Comparison of ENCODE assay signal across 7 cellular contexts in the genomic region with DNA sequence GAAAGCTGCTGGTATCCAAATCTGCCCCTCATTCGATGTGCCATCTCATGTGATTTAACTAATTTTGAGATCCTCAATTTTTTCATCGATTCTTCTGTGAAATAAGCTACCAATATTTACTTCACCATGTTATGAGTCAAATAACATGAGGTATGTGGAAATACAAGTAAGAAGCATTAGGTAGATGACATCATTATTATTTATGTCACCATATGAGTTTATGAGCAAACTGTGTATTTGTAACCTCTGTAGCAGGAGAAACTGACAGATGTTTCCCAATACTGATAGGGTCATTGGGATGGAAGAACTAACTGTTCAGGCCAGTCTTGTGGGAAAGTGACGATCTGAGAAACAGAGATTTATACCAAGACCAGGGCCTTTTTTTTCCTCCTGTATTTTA.
"Had no signal": no experiment of that assay in that cellular context is flagged by ENCODE, and none has a peak within 500 bp of the region (broad histone marks: within the 10 kb centered on the region; RNA-seq: fewer than 3 reads in every experiment).

No MANE protein-coding gene starts in this region.

- H3K4me1 ChIP-seq: HAP-1 had no signal

- H3K9me3 ChIP-seq: HAP-1 had no signal

- H3K27ac ChIP-seq: KMS-11 had no signal

- H3K4me2 ChIP-seq: GM23338, KMS-11 had no signal

- FAIRE-seq: HTR-8/SVneo had no signal

- H3K9ac ChIP-seq: KMS-11 had no signal

- DNase-seq: H7, Karpas-422, KBM-7 had no signal

- H3K4me3 ChIP-seq: GM23338, HAP-1 had no signal

- H3K36me3 ChIP-seq: HAP-1 had no signal

- H2AFZ ChIP-seq: GM23338 had no signal
